ENCODE assay signal across 10 cellular contexts in genomic region chr12:94151577-94151976, GRCh38. TPM values are rescaled to one million over a fixed set of nuclear protein-coding genes. Genes with fewer than 3 reads are reported as not detected.
DNase-seq lines count a peak whose midpoint lies in the region; ATAC-seq and TF ChIP-seq lines count a peak whose summit lies in the region.
"Had no signal": no experiment of that assay in that cellular context is flagged by ENCODE, and none has a peak within 500 bp of the region (broad histone marks: within the 10 kb centered on the region; RNA-seq: fewer than 3 reads in every experiment).

No MANE protein-coding gene starts in this region.

- H3K27me3 ChIP-seq in KMS-11 (ENCODE audit: insufficient read depth, low read depth) (no peaks in the 10 kb centered on the region), duodenal mucosa (ENCODE audit: control insufficient read depth in 1 of 2, insufficient read depth in 2 of 2, low read length in 2 of 2) (peaks cover 20 to 21% of the 10 kb centered on the region in 2 donors), neuron (ENCODE audit: insufficient read depth, low read length) (no peaks in the 10 kb centered on the region), left lung (peaks cover 0 to 32% of the 10 kb centered on the region in 2 donors)
- H3K27me3 ChIP-seq: uterus had no signal

- no peak for ATAC-seq in left lung

- H3K4me1 ChIP-seq in KMS-11 (ENCODE audit: low read depth, poor library complexity, severe bottlenecking) (peaks cover 26% of the 10 kb centered on the region), duodenal mucosa (ENCODE audit: control insufficient read depth in 1 of 2, insufficient read depth in 2 of 2, low read length in 2 of 2) (peaks cover 23 to 37% of the 10 kb centered on the region in 2 donors), neuron (ENCODE audit: insufficient read depth, low read length) (peaks cover 29% of the 10 kb centered on the region), left lung (peaks cover 8 to 50% of the 10 kb centered on the region in 2 donors)
- H3K4me1 ChIP-seq: uterus had no signal

- no peaks in the 10 kb centered on the region for H4K20me1 ChIP-seq in KMS-11 (ENCODE audit: insufficient read depth)

- peak in 2 of 3 experiments; percentile 18 to 57 for DNase-seq in NCI-H1417 (lab: John Stamatoyannopoulos, UW)
- no peak for DNase-seq in NCI-H1417 treated with DMSO at 0.1 percent for 48 hours (lab: John Stamatoyannopoulos, UW)
- no peak for DNase-seq in COLO829 (ENCODE audit: low spot score)
- DNase-seq in NCI-H2107 (lab: John Stamatoyannopoulos, UW): no peak
- no peak for DNase-seq in left lung
- DNase-seq: HFFc6, uterus had no signal

- H3K4me2 ChIP-seq in KMS-11: peak overlapping the region; percentile 89; the same call in 1 of the 2 replicates

- intact Hi-C loops in left lung (cut with DNase I): no loop called here

- H3K27ac ChIP-seq in KMS-11 (no peak overlapping the region), duodenal mucosa (ENCODE audit: low read depth, low read length) (no peak overlapping the region), left lung (no peak overlapping the region)
- H3K27ac ChIP-seq: uterus had no signal

- H2AFZ ChIP-seq in KMS-11 (ENCODE audit: low read depth) (no peak overlapping the region), neuron (ENCODE audit: low read depth, low read length) (no peak overlapping the region)

- H3K9ac ChIP-seq in KMS-11 (no peak overlapping the region), duodenal mucosa (ENCODE audit: low read depth in 1 of 2, low read length in 2 of 2) (no peak overlapping the region)

- H3K36me3 ChIP-seq in KMS-11 (ENCODE audit: insufficient read depth) (no peaks in the 10 kb centered on the region), duodenal mucosa (ENCODE audit: control insufficient read depth in 1 of 2, insufficient read depth in 2 of 2, low read length in 2 of 2) (no peaks in the 10 kb centered on the region), neuron (ENCODE audit: insufficient read depth, low read length) (no peaks in the 10 kb centered on the region), left lung (no peaks in the 10 kb centered on the region)
- H3K36me3 ChIP-seq: uterus had no signal

- no peak for TF ChIP-seq CTCF in KMS-11 (conservative IDR thresholded peaks at IDR 0.05; ENCODE audit: low read depth, low read length)
- no peak for TF ChIP-seq CTCF in left lung (IDR thresholded peaks at IDR 0.05)

- H3K9me3 ChIP-seq in duodenal mucosa (ENCODE audit: control insufficient read depth in 1 of 2, low read length in 2 of 2) (no peaks in the 10 kb centered on the region), neuron (ENCODE audit: low read length) (no peaks in the 10 kb centered on the region), left lung (no peaks in the 10 kb centered on the region)
- H3K9me3 ChIP-seq: uterus had no signal

- H3K79me2 ChIP-seq in KMS-11 (ENCODE audit: insufficient read depth, low read depth): no peaks in the 10 kb centered on the region; the same call in 1 of the 2 replicates

- H3K4me3 ChIP-seq in KMS-11 (IDR thresholded peaks at IDR 0.05; ENCODE audit: insufficient read depth, low read depth, low read length): no peak overlapping the region
- H3K4me3 ChIP-seq in duodenal mucosa (ENCODE audit: low read depth in 1 of 2, low read length in 2 of 2): peak overlapping the region; percentile 41 to 78
- H3K4me3 ChIP-seq in neuron (ENCODE audit: low read length): peak overlapping the region; percentile 61
- peak overlapping the region in 1 of 2 donors; percentile 75 for H3K4me3 ChIP-seq in left lung
- H3K4me3 ChIP-seq: uterus had no signal

RNA-seq across cellular contexts. Expression of gene PLXNC1, which starts 3.2 kb away (rescaled TPM):
- total RNA-seq in left lung: 10 to 100 TPM; 14.5 to 55.9 TPM

Comparison
In these comparisons a context has a peak if more than half of its experiments do, and no peak if none do; other contexts are left out.
1. DNase-seq: peak in NCI-H1417 (2 of 3); none in NCI-H1417 treated with DMSO at 0.1 percent for 48 hours (single experiment), COLO829 (single experiment), NCI-H2107 (single experiment) and left lung (0 of 2).